43 cellular contexts compared by ENCODE assay signal in genomic region chr1:196955926-196956325, GRCh38. TPM values are rescaled to one million over a fixed set of nuclear protein-coding genes. Genes with fewer than 3 reads are reported as not detected.
"Had no signal": no experiment of that assay in that cellular context is flagged by ENCODE, and none has a peak within 500 bp of the region (broad histone marks: within the 10 kb centered on the region; RNA-seq: fewer than 3 reads in every experiment).

No MANE protein-coding gene starts in this region.

- H3K9me3 ChIP-seq: adrenal gland, ascending aorta, body of pancreas had no signal

- H3K27me3 Mint-ChIP-seq: activated naive CD4-positive, alpha-beta T cell treated with anti-CD3 and anti-CD28 coated beads, Interleukin-2, amount 10 ng/mL, durations not matched to agents 7 days and 5 days; activated naive CD4-positive, alpha-beta T cell treated with anti-CD3 and anti-CD28 coated beads, Interleukin-2, amount 50 U/mL, for 24 hours; activated naive CD8-positive, alpha-beta T cell treated with anti-CD3 and anti-CD28 coated beads, Interleukin-2, amount 10 ng/mL, durations not matched to agents 7 days and 5 days; activated naive CD8-positive, alpha-beta T cell treated with anti-CD3 and anti-CD28 coated beads, Interleukin-2, amount 50 U/mL, for 24 hours; activated T-cell treated with anti-CD3 and anti-CD28 coated beads, Interleukin-2, amount 50 U/mL, for 24 hours; brain; central memory CD8-positive, alpha-beta T cell had no signal

- H3K9me3 Mint-ChIP-seq: activated naive CD4-positive, alpha-beta T cell treated with anti-CD3 and anti-CD28 coated beads for 36 hours; activated naive CD4-positive, alpha-beta T cell treated with anti-CD3 and anti-CD28 coated beads, Interleukin-2, amount 10 ng/mL, durations not matched to agents 7 days and 5 days; activated naive CD4-positive, alpha-beta T cell treated with anti-CD3 and anti-CD28 coated beads, Interleukin-2, amount 50 U/mL, for 24 hours; activated naive CD8-positive, alpha-beta T cell treated with anti-CD3 and anti-CD28 coated beads for 36 hours; activated naive CD8-positive, alpha-beta T cell treated with anti-CD3 and anti-CD28 coated beads, Interleukin-2, amount 50 U/mL, for 24 hours; activated T-cell treated with anti-CD3 and anti-CD28 coated beads, Interleukin-2, amount 50 U/mL, for 24 hours; activated T-cell treated with anti-CD3 and anti-CD28 coated beads, Interleukin-2, amount 50 U/mL, for 4 hours; activated T-cell treated with anti-CD3 and anti-CD28 coated beads, Interleukin-2, amount 50 U/mL, for 72 hours; activated T-helper 1 cell treated with anti-CD3 and anti-CD28 coated beads, Interleukin-12 subunit alpha, Interleukin-12 subunit beta, Interleukin-2, Interleukin-4 antibody, amounts not matched to agents 30 ng/mL and 10 ng/mL and 1 ng/mL, durations not matched to agents 14 hours and 24 hours and 36 hours; activated T-helper 2 cell treated with anti-CD3 and anti-CD28 coated beads, Interferon-gamma antibody, Interleukin-2, Interleukin-4, amounts not matched to agents 10 μg/mL and 5 μg/mL and 100 μg/mL, durations not matched to agents 14 hours and 24 hours and 36 hours; brain had no signal

- H3K27ac ChIP-seq: adrenal gland, ascending aorta, body of pancreas, brain microvascular endothelial cell, breast epithelium, cardiac muscle cell had no signal

- H3K4me3 ChIP-seq: adrenal gland, ascending aorta, body of pancreas, breast epithelium, cardiac muscle cell had no signal

- DNase-seq: activated effector memory CD4-positive, alpha-beta T cell treated with anti-CD3 and anti-CD28 coated beads, Interleukin-2, amount 50 U/mL, for 16 hours; activated effector memory CD4-positive, alpha-beta T cell treated with Interleukin-2 at 50 U/mL for 16 hours; activated gamma-delta T cell; activated gamma-delta T cell treated with Interleukin-2 at 50 U/mL for 16 hours; activated naive CD4-positive, alpha-beta T cell; activated naive CD4-positive, alpha-beta T cell treated with anti-CD3 and anti-CD28 coated beads for 36 hours; activated naive CD4-positive, alpha-beta T cell treated with anti-CD3 and anti-CD28 coated beads, Interleukin-2, amount 10 ng/mL, durations not matched to agents 7 days and 5 days; activated naive CD4-positive, alpha-beta T cell treated with anti-CD3 and anti-CD28 coated beads, Interleukin-2, amount 50 U/mL, for 16 hours; activated naive CD4-positive, alpha-beta T cell treated with Interleukin-2 at 50 U/mL for 16 hours; activated naive CD8-positive, alpha-beta T cell treated with anti-CD3 and anti-CD28 coated beads for 36 hours; activated naive CD8-positive, alpha-beta T cell treated with anti-CD3 and anti-CD28 coated beads, Interleukin-2, amount 10 ng/mL, durations not matched to agents 7 days and 5 days; activated naive CD8-positive, alpha-beta T cell treated with anti-CD3 and anti-CD28 coated beads, Interleukin-2, amount 50 U/mL, for 24 hours; activated T-cell treated with anti-CD3 and anti-CD28 coated beads, Interleukin-2, amount 50 U/mL, for 1 hour; activated T-cell treated with anti-CD3 and anti-CD28 coated beads, Interleukin-2, amount 50 U/mL, for 24 hours; activated T-cell treated with anti-CD3 and anti-CD28 coated beads, Interleukin-2, amount 50 U/mL, for 4 hours; activated T-cell treated with anti-CD3 and anti-CD28 coated beads, Interleukin-2, amount 50 U/mL, for 48 hours; activated T-cell treated with anti-CD3 and anti-CD28 coated beads, Interleukin-2, amount 50 U/mL, for 72 hours; adrenal gland; amniotic stem cell; amygdala; anterior cingulate cortex; body of pancreas; brain microvascular endothelial cell; caudate nucleus; central memory CD4-positive, alpha-beta T cell; cerebellar nuclear complex had no signal

- H3K4me3 Mint-ChIP-seq: activated naive CD4-positive, alpha-beta T cell treated with anti-CD3 and anti-CD28 coated beads for 36 hours; activated naive CD4-positive, alpha-beta T cell treated with anti-CD3 and anti-CD28 coated beads, Interleukin-2, amount 10 ng/mL, durations not matched to agents 7 days and 5 days; activated naive CD4-positive, alpha-beta T cell treated with anti-CD3 and anti-CD28 coated beads, Interleukin-2, amount 50 U/mL, for 24 hours; activated naive CD8-positive, alpha-beta T cell; activated naive CD8-positive, alpha-beta T cell treated with anti-CD3 and anti-CD28 coated beads for 36 hours; activated naive CD8-positive, alpha-beta T cell treated with anti-CD3 and anti-CD28 coated beads, Interleukin-2, amount 10 ng/mL, durations not matched to agents 7 days and 5 days; activated naive CD8-positive, alpha-beta T cell treated with anti-CD3 and anti-CD28 coated beads, Interleukin-2, amount 50 U/mL, for 24 hours; activated T-cell treated with anti-CD3 and anti-CD28 coated beads, Interleukin-2, amount 50 U/mL, for 24 hours; activated T-cell treated with anti-CD3 and anti-CD28 coated beads, Interleukin-2, amount 50 U/mL, for 4 hours; activated T-cell treated with anti-CD3 and anti-CD28 coated beads, Interleukin-2, amount 50 U/mL, for 72 hours; activated T-helper 1 cell treated with anti-CD3 and anti-CD28 coated beads, Interleukin-12 subunit alpha, Interleukin-12 subunit beta, Interleukin-2, Interleukin-4 antibody, amounts not matched to agents 30 ng/mL and 10 ng/mL and 1 ng/mL, durations not matched to agents 14 hours and 24 hours and 36 hours; activated T-helper 17 cell treated with anti-CD3 and anti-CD28 coated beads, Interleukin-2, amount 50 U/mL, for 72 hours; brain; central memory CD8-positive, alpha-beta T cell had no signal

- H3K4me1 Mint-ChIP-seq: activated naive CD4-positive, alpha-beta T cell treated with anti-CD3 and anti-CD28 coated beads, Interleukin-2, amount 10 ng/mL, durations not matched to agents 7 days and 5 days; activated naive CD4-positive, alpha-beta T cell treated with anti-CD3 and anti-CD28 coated beads, Interleukin-2, amount 50 U/mL, for 24 hours; activated naive CD8-positive, alpha-beta T cell treated with anti-CD3 and anti-CD28 coated beads for 36 hours; activated naive CD8-positive, alpha-beta T cell treated with anti-CD3 and anti-CD28 coated beads, Interleukin-2, amount 10 ng/mL, durations not matched to agents 7 days and 5 days; activated naive CD8-positive, alpha-beta T cell treated with anti-CD3 and anti-CD28 coated beads, Interleukin-2, amount 50 U/mL, for 24 hours; activated T-helper 17 cell treated with anti-CD3 and anti-CD28 coated beads, Interleukin-2, amount 50 U/mL, for 72 hours; brain; central memory CD8-positive, alpha-beta T cell had no signal

- H3K36me3 Mint-ChIP-seq: activated naive CD4-positive, alpha-beta T cell treated with anti-CD3 and anti-CD28 coated beads, Interleukin-2, amount 10 ng/mL, durations not matched to agents 7 days and 5 days; activated naive CD4-positive, alpha-beta T cell treated with anti-CD3 and anti-CD28 coated beads, Interleukin-2, amount 50 U/mL, for 24 hours; activated naive CD4-positive, alpha-beta T cell treated with anti-CD3 and anti-CD28 coated beads, Interleukin-2, amount 50 U/mL, for 72 hours; activated naive CD8-positive, alpha-beta T cell; activated naive CD8-positive, alpha-beta T cell treated with anti-CD3 and anti-CD28 coated beads for 36 hours; activated naive CD8-positive, alpha-beta T cell treated with anti-CD3 and anti-CD28 coated beads, Interleukin-2, amount 10 ng/mL, durations not matched to agents 7 days and 5 days; brain had no signal

- H3K27me3 ChIP-seq: adrenal gland, ascending aorta, body of pancreas, brain microvascular endothelial cell, breast epithelium, cardiac muscle cell had no signal

- H3K4me1 ChIP-seq: adrenal gland, ascending aorta, body of pancreas, breast epithelium had no signal

- H3K27ac Mint-ChIP-seq: activated naive CD4-positive, alpha-beta T cell treated with anti-CD3 and anti-CD28 coated beads for 36 hours; activated naive CD4-positive, alpha-beta T cell treated with anti-CD3 and anti-CD28 coated beads, Interleukin-2, amount 10 ng/mL, durations not matched to agents 7 days and 5 days; activated naive CD4-positive, alpha-beta T cell treated with anti-CD3 and anti-CD28 coated beads, Interleukin-2, amount 50 U/mL, for 24 hours; activated naive CD4-positive, alpha-beta T cell treated with anti-CD3 and anti-CD28 coated beads, Interleukin-2, amount 50 U/mL, for 72 hours; activated naive CD8-positive, alpha-beta T cell; activated naive CD8-positive, alpha-beta T cell treated with anti-CD3 and anti-CD28 coated beads for 36 hours; activated naive CD8-positive, alpha-beta T cell treated with anti-CD3 and anti-CD28 coated beads, Interleukin-2, amount 10 ng/mL, durations not matched to agents 7 days and 5 days; activated naive CD8-positive, alpha-beta T cell treated with anti-CD3 and anti-CD28 coated beads, Interleukin-2, amount 50 U/mL, for 24 hours; activated T-cell treated with anti-CD3 and anti-CD28 coated beads, Interleukin-2, amount 50 U/mL, for 24 hours; activated T-cell treated with anti-CD3 and anti-CD28 coated beads, Interleukin-2, amount 50 U/mL, for 72 hours; activated T-helper 1 cell treated with anti-CD3 and anti-CD28 coated beads, Interleukin-12 subunit alpha, Interleukin-12 subunit beta, Interleukin-2, Interleukin-4 antibody, amounts not matched to agents 30 ng/mL and 10 ng/mL and 1 ng/mL, durations not matched to agents 14 hours and 24 hours and 36 hours; activated T-helper 17 cell treated with anti-CD3 and anti-CD28 coated beads, Interleukin-2, amount 50 U/mL, for 72 hours; activated T-helper 2 cell treated with anti-CD3 and anti-CD28 coated beads, Interferon-gamma antibody, Interleukin-2, Interleukin-4, amounts not matched to agents 10 μg/mL and 5 μg/mL and 100 μg/mL, durations not matched to agents 14 hours and 24 hours and 36 hours; brain had no signal

- H3K36me3 ChIP-seq: adrenal gland, ascending aorta, brain microvascular endothelial cell, breast epithelium, cardiac muscle cell had no signal

RNA-seq across cellular contexts. Expression of gene CFHR2, which starts 12.4 kb away (rescaled TPM):
- total RNA-seq: activated naive CD4-positive, alpha-beta T cell treated with anti-CD3 and anti-CD28 coated beads for 36 hours; activated naive CD4-positive, alpha-beta T cell treated with anti-CD3 and anti-CD28 coated beads, Interleukin-2, amount 50 U/mL, for 72 hours; activated naive CD8-positive, alpha-beta T cell treated with anti-CD3 and anti-CD28 coated beads for 36 hours; activated naive CD8-positive, alpha-beta T cell treated with anti-CD3 and anti-CD28 coated beads, Interleukin-2, amount 10 ng/mL, durations not matched to agents 7 days and 5 days; activated T-cell treated with anti-CD3 and anti-CD28 coated beads, Interleukin-2, amount 50 U/mL, for 4 hours; activated T-cell treated with anti-CD3 and anti-CD28 coated beads, Interleukin-2, amount 50 U/mL, for 72 hours; activated T-helper 1 cell treated with anti-CD3 and anti-CD28 coated beads, Interleukin-12 subunit alpha, Interleukin-12 subunit beta, Interleukin-2, Interleukin-4 antibody, amounts not matched to agents 30 ng/mL and 10 ng/mL and 1 ng/mL, durations not matched to agents 14 hours and 24 hours and 36 hours; activated T-helper 17 cell treated with anti-CD3 and anti-CD28 coated beads, Interleukin-2, amount 50 U/mL, for 72 hours; activated T-helper 2 cell treated with anti-CD3 and anti-CD28 coated beads, Interferon-gamma antibody, Interleukin-2, Interleukin-4, amounts not matched to agents 10 μg/mL and 5 μg/mL and 100 μg/mL, durations not matched to agents 14 hours and 24 hours and 36 hours; aorta; ascending aorta; astrocyte; body of pancreas; breast epithelium; bronchial epithelial cell; cardiac muscle cell; cardiac septum; cerebellum had no signal
- polyA plus RNA-seq: adipose tissue, aorta, cardiac muscle cell had no signal

RNA-seq across cellular contexts. Expression of gene CFHR5, which starts 21.4 kb away (rescaled TPM):
- total RNA-seq: activated naive CD4-positive, alpha-beta T cell treated with anti-CD3 and anti-CD28 coated beads for 36 hours; activated naive CD4-positive, alpha-beta T cell treated with anti-CD3 and anti-CD28 coated beads, Interleukin-2, amount 50 U/mL, for 72 hours; activated naive CD8-positive, alpha-beta T cell treated with anti-CD3 and anti-CD28 coated beads for 36 hours; activated naive CD8-positive, alpha-beta T cell treated with anti-CD3 and anti-CD28 coated beads, Interleukin-2, amount 10 ng/mL, durations not matched to agents 7 days and 5 days; activated T-cell treated with anti-CD3 and anti-CD28 coated beads, Interleukin-2, amount 50 U/mL, for 4 hours; activated T-cell treated with anti-CD3 and anti-CD28 coated beads, Interleukin-2, amount 50 U/mL, for 72 hours; activated T-helper 1 cell treated with anti-CD3 and anti-CD28 coated beads, Interleukin-12 subunit alpha, Interleukin-12 subunit beta, Interleukin-2, Interleukin-4 antibody, amounts not matched to agents 30 ng/mL and 10 ng/mL and 1 ng/mL, durations not matched to agents 14 hours and 24 hours and 36 hours; activated T-helper 17 cell treated with anti-CD3 and anti-CD28 coated beads, Interleukin-2, amount 50 U/mL, for 72 hours; activated T-helper 2 cell treated with anti-CD3 and anti-CD28 coated beads, Interferon-gamma antibody, Interleukin-2, Interleukin-4, amounts not matched to agents 10 μg/mL and 5 μg/mL and 100 μg/mL, durations not matched to agents 14 hours and 24 hours and 36 hours; adrenal gland; aorta; ascending aorta; astrocyte; body of pancreas; breast epithelium; bronchial epithelial cell; cardiac septum; cerebellum had no signal
- polyA plus RNA-seq: adipose tissue, adrenal gland, aorta, cardiac muscle cell had no signal
